9 cellular contexts compared by ENCODE assay signal in the genomic region with DNA sequence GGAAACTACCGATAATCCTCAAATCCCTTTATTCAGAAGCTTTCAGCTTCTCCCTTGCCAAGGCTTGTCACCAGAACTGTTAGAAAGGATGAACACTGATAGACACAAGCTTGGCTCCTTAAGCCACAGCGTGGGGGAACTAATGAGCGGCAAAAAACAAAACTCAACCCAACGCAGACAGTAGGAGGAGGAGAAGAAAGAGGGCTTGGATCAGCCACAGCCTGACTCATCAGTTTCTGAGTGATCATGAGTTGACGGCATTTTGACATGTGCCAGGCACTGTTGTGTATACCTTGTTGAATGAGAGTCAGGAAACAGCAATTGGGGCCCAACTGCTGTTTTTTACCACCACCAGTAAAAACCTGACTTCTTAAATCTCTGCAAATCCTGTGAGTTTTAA. TPM values are rescaled to one million over a fixed set of nuclear protein-coding genes. Genes with fewer than 3 reads are reported as not detected.
DNase-seq lines count a peak whose midpoint lies in the region; ATAC-seq lines count a peak whose summit lies in the region.
"Had no signal": no experiment of that assay in that cellular context is flagged by ENCODE, and none has a peak within 500 bp of the region (broad histone marks: within the 10 kb centered on the region; RNA-seq: fewer than 3 reads in every experiment).

No MANE protein-coding gene starts in this region.

- no peak overlapping the region for H2AFZ ChIP-seq in ACC112 (ENCODE audit: low read length, unreplicated experiment)

- H3K27ac ChIP-seq in ACC112 (ENCODE audit: low read depth, low read length), result peak overlapping the region; percentile 84
- H3K27ac ChIP-seq: thoracic aorta had no signal

- H3K27ac Mint-ChIP-seq in activated T-cell treated with anti-CD3 and anti-CD28 coated beads, Interleukin-2, amount 50 U/mL, for 72 hours, result no peak overlapping the region
- peak overlapping the region; percentile 71 for H3K27ac Mint-ChIP-seq in memory B cell

- peaks cover 7% of the 10 kb centered on the region for H3K27me3 Mint-ChIP-seq in activated T-cell treated with anti-CD3 and anti-CD28 coated beads, Interleukin-2, amount 50 U/mL, for 72 hours (ENCODE audit: low read depth)
- no peaks in the 10 kb centered on the region for H3K27me3 Mint-ChIP-seq in memory B cell

- no peaks in the 10 kb centered on the region for H3K36me3 ChIP-seq in ACC112 (ENCODE audit: insufficient read depth, low read length)
- H3K36me3 ChIP-seq: thoracic aorta had no signal

- DNase-seq in HT1080 (ENCODE audit: low read depth) (peak; percentile 79), memory B cell (ENCODE audit: low spot score in 2 of 2) (no peak), hippocampal formation (lab: John Stamatoyannopoulos, UW) (no peak), NK-92 (lab: John Stamatoyannopoulos, UW; ENCODE audit: unreplicated experiment) (no peak), cerebellum (ENCODE audit: low spot score) (no peak), amygdala (lab: John Stamatoyannopoulos, UW) (no peak)
- DNase-seq in activated T-cell treated with anti-CD3 and anti-CD28 coated beads, Interleukin-2, amount 50 U/mL, for 72 hours, result peak; percentile 52 to 68

- peak; percentile 84 to 90 for ATAC-seq in activated T-cell treated with anti-CD3 and anti-CD28 coated beads, Interleukin-2, amount 50 U/mL, for 72 hours (replicated peaks in 1 of 2)
- peak; percentile 26 for ATAC-seq in memory B cell (ENCODE audit: low read depth)

- H3K4me3 ChIP-seq in ACC112 (ENCODE audit: low read depth, low read length), result no peak overlapping the region
- H3K4me3 ChIP-seq: thoracic aorta had no signal

- peaks cover 9% of the 10 kb centered on the region for H3K27me3 ChIP-seq in ACC112 (ENCODE audit: insufficient read depth, low read length)

- H3K4me3 Mint-ChIP-seq in activated T-cell treated with anti-CD3 and anti-CD28 coated beads, Interleukin-2, amount 50 U/mL, for 72 hours, result peak overlapping the region in 1 of 2 donors; percentile 32
- no peak overlapping the region for H3K4me3 Mint-ChIP-seq in memory B cell

- peaks cover 46% of the 10 kb centered on the region for H3K4me1 ChIP-seq in ACC112 (ENCODE audit: control insufficient read depth, insufficient read depth, low read length, unreplicated experiment)

- H3K36me3 Mint-ChIP-seq in activated T-cell treated with anti-CD3 and anti-CD28 coated beads, Interleukin-2, amount 50 U/mL, for 72 hours (ENCODE audit: insufficient read depth in 2 of 2), result peaks cover 3 to 6% of the 10 kb centered on the region in 2 donors
- H3K36me3 Mint-ChIP-seq in memory B cell, result peaks cover 21% of the 10 kb centered on the region

- no peaks in the 10 kb centered on the region for H3K79me2 ChIP-seq in ACC112 (ENCODE audit: control insufficient read depth, insufficient read depth, low read length, unreplicated experiment)

- no peaks in the 10 kb centered on the region for H3K9me3 Mint-ChIP-seq in activated T-cell treated with anti-CD3 and anti-CD28 coated beads, Interleukin-2, amount 50 U/mL, for 72 hours
- no peaks in the 10 kb centered on the region for H3K9me3 Mint-ChIP-seq in memory B cell

- peaks cover 84% of the 10 kb centered on the region for H3K4me1 Mint-ChIP-seq in activated T-cell treated with anti-CD3 and anti-CD28 coated beads, Interleukin-2, amount 50 U/mL, for 72 hours (ENCODE audit: low read depth)
- peaks cover 45% of the 10 kb centered on the region for H3K4me1 Mint-ChIP-seq in memory B cell

RNA-seq across cellular contexts. Expression of a gene that starts 23.7 kb away (rescaled TPM):
- total RNA-seq in HT1080 (2014; rRNA removed; shearing (Covaris generic)), result 0.57 and 0.66 TPM in 2 replicates
- polyA plus RNA-seq in HT1080 (2015; cell fraction: cytosol; rRNA removed), result 1.2 and 2.2 TPM in 2 replicates
- 1.1 and 1.4 TPM in 2 replicates for polyA plus RNA-seq in HT1080 (2015; cell fraction: nucleus; rRNA removed)
- total RNA-seq in activated T-cell treated with anti-CD3 and anti-CD28 coated beads, Interleukin-2, amount 50 U/mL, for 72 hours, result 10 to 100 TPM; 11.3 to 14.1 TPM
- 105 TPM for total RNA-seq in cerebellum

Comparison
In these comparisons a context has a peak if more than half of its experiments do, and no peak if none do; other contexts are left out.
1. DNase-seq: peak in HT1080 (single experiment) and activated T-cell treated with anti-CD3 and anti-CD28 coated beads, Interleukin-2, amount 50 U/mL, for 72 hours (2 of 2); none in memory B cell (0 of 2), hippocampal formation (0 of 2), NK-92 (single experiment), cerebellum (single experiment) and amygdala (0 of 56).